In genomic region chr7:81767883-81768282, GRCh38 we compare ENCODE assay signal across 20 cellular contexts. TPM values are rescaled to one million over a fixed set of nuclear protein-coding genes. Genes with fewer than 3 reads are reported as not detected.
DNase-seq lines count a peak whose midpoint lies in the region; TF ChIP-seq lines count a peak whose summit lies in the region.
"Had no signal": no experiment of that assay in that cellular context is flagged by ENCODE, and none has a peak within 500 bp of the region (broad histone marks: within the 10 kb centered on the region; RNA-seq: fewer than 3 reads in every experiment).

No MANE protein-coding gene starts in this region.

- no TSS peak for BruUV-seq in MCF 10A (replicated peaks; lab: Mats Ljungman, UMichigan)

- H3K9me3 Mint-ChIP-seq in mesothelial cell of epicardium: no peaks in the 10 kb centered on the region
- H3K9me3 Mint-ChIP-seq in MCF 10A (ENCODE audit: unreplicated experiment): no peaks in the 10 kb centered on the region
- H3K9me3 Mint-ChIP-seq: type B pancreatic cell had no signal

- POLR2A ChIA-PET in AG04450 (lab: Yijun Ruan, JAX) (no interaction called here), MCF 10A (lab: Yijun Ruan, JAX) (no interaction called here)

- DNase-seq in AG04450 (ENCODE audit: low read depth, low spot score) (no peak), esophagus muscularis mucosa (ENCODE audit: extremely low spot score) (no peak), mesothelial cell of epicardium (ENCODE audit: low spot score in 2 of 2, unreplicated experiment in 2 of 2) (no peak), GM19240 (ENCODE audit: insufficient read length, low spot score) (no peak), DMS153 (lab: John Stamatoyannopoulos, UW) (no peak), HuH-7 (ENCODE audit: low spot score) (no peak), MCF 10A (ENCODE audit: unreplicated experiment) (no peak)
- DNase-seq: activated CD8-positive, alpha-beta memory T cell treated with anti-CD3 and anti-CD28 coated beads, Interleukin-2, amount 10 ng/mL, durations not matched to agents 7 days and 5 days; activated naive CD4-positive, alpha-beta T cell treated with Interleukin-2 at 50 U/mL for 16 hours; central memory CD4-positive, alpha-beta T cell; EL; H7; MM.1S; NCI-H2171; occipital lobe; stimulated activated CD4-positive, alpha-beta T cell treated with anti-CD3 and anti-CD28 coated beads, Interleukin-15, amount 100 ng/mL, for 24 hours; WERI-Rb-1 had no signal

- CTCF ChIA-PET in AG04450 (lab: Charles Lee) (interaction anchor here (5.3 kb wide), 1 partner anchor 267 kb away, joined by 49 read pairs; no protein-coding TSS in a partner anchor), MCF 10A (lab: Yijun Ruan, JAX) (interaction anchor here (0.7 kb wide), 2 partner anchors 9 to 51 kb away, joined by 3 read pairs; no protein-coding TSS in a partner anchor)

- no peaks in the 10 kb centered on the region for H4K20me1 ChIP-seq in KMS-11 (ENCODE audit: insufficient read depth)

- TF ChIP-seq POLR2A in esophagus muscularis mucosa (IDR thresholded peaks at IDR 0.05; ENCODE audit: low read depth): no peak

- no peaks in the 10 kb centered on the region for H3K27me3 Mint-ChIP-seq in mesothelial cell of epicardium (ENCODE audit: low read depth)
- peaks cover 98% of the 10 kb centered on the region for H3K27me3 Mint-ChIP-seq in MCF 10A (ENCODE audit: insufficient read depth, unreplicated experiment)
- H3K27me3 Mint-ChIP-seq: activated CD8-positive, alpha-beta memory T cell treated with anti-CD3 and anti-CD28 coated beads, Interleukin-2, amount 10 ng/mL, durations not matched to agents 7 days and 5 days had no signal

- peak overlapping the region; percentile 63 for H3K4me3 Mint-ChIP-seq in mesothelial cell of epicardium
- H3K4me3 Mint-ChIP-seq in MCF 10A (ENCODE audit: unreplicated experiment): no peak overlapping the region
- H3K4me3 Mint-ChIP-seq: activated CD8-positive, alpha-beta memory T cell treated with anti-CD3 and anti-CD28 coated beads, Interleukin-2, amount 10 ng/mL, durations not matched to agents 7 days and 5 days; type B pancreatic cell had no signal

- intact Hi-C loops in esophagus muscularis mucosa (cut with DNase I) (no loop called here), MCF 10A (cut with micrococcal nuclease) (no loop called here)

- TF ChIP-seq CTCF in AG04450 (IDR thresholded peaks at IDR 0.05; ENCODE audit: low read depth, low read length) (no peak), KMS-11 (conservative IDR thresholded peaks at IDR 0.05; ENCODE audit: low read depth, low read length) (no peak), esophagus muscularis mucosa (IDR thresholded peaks at IDR 0.05) (no peak), mesothelial cell of epicardium (IDR thresholded peaks at IDR 0.05; ENCODE audit: unreplicated experiment) (no peak), MCF 10A (IDR thresholded peaks at IDR 0.05; ENCODE audit: unreplicated experiment) (no peak)

- H3K4me2 ChIP-seq in KMS-11: no peak overlapping the region

- peak overlapping the region; percentile 3; the same call in 1 of the 2 replicates for H3K9ac ChIP-seq in KMS-11

- TF ChIP-seq EP300 in esophagus muscularis mucosa (IDR thresholded peaks at IDR 0.05): no peak

- WGBS in esophagus muscularis mucosa: 28% methylated on average over 5 of the region's 5 CpGs

- peaks cover 41% of the 10 kb centered on the region for H3K79me2 ChIP-seq in KMS-11 (ENCODE audit: insufficient read depth, low read depth)

- H3K4me3 ChIP-seq in AG04450 (ENCODE audit: low read depth, low read length) (peak overlapping the region; percentile 76), KMS-11 (IDR thresholded peaks at IDR 0.05; ENCODE audit: insufficient read depth, low read depth, low read length) (no peak overlapping the region), esophagus muscularis mucosa (peak overlapping the region; percentile 42 to 58 (median 50))
- H3K4me3 ChIP-seq: SK-N-MC had no signal

- H3K27ac ChIP-seq in AG04450 (ENCODE audit: low read depth, low read length) (no peak overlapping the region), KMS-11 (peak overlapping the region; percentile 31; the same call in 1 of the 2 replicates), esophagus muscularis mucosa (replicated peaks in 1 of 4) (peak overlapping the region; percentile 69 to 79 (median 75))
- H3K27ac ChIP-seq: SK-N-MC, WERI-Rb-1 had no signal

- H3K27me3 ChIP-seq in AG04450 (ENCODE audit: control insufficient read depth, insufficient read depth, low read length) (no peaks in the 10 kb centered on the region), KMS-11 (ENCODE audit: insufficient read depth, low read depth) (no peaks in the 10 kb centered on the region), esophagus muscularis mucosa (no peaks in the 10 kb centered on the region)

- H2AFZ ChIP-seq in KMS-11 (ENCODE audit: low read depth): no peak overlapping the region

- peaks cover 45% of the 10 kb centered on the region for H3K4me1 ChIP-seq in KMS-11 (ENCODE audit: low read depth, poor library complexity, severe bottlenecking)
- peaks cover 3 to 73% (median 53%) of the 10 kb centered on the region in 4 donors for H3K4me1 ChIP-seq in esophagus muscularis mucosa

- H3K36me3 ChIP-seq in KMS-11 (ENCODE audit: insufficient read depth) (peaks cover 2% of the 10 kb centered on the region; the same call in 1 of the 2 replicates), esophagus muscularis mucosa (no peaks in the 10 kb centered on the region)
- H3K36me3 ChIP-seq: WERI-Rb-1 had no signal

- H3K36me3 Mint-ChIP-seq in mesothelial cell of epicardium: no peaks in the 10 kb centered on the region
- no peaks in the 10 kb centered on the region for H3K36me3 Mint-ChIP-seq in MCF 10A (ENCODE audit: insufficient read depth, unreplicated experiment)
- H3K36me3 Mint-ChIP-seq: activated CD8-positive, alpha-beta memory T cell treated with anti-CD3 and anti-CD28 coated beads, Interleukin-2, amount 10 ng/mL, durations not matched to agents 7 days and 5 days; type B pancreatic cell had no signal

- peaks cover 60% of the 10 kb centered on the region for H3K4me1 Mint-ChIP-seq in mesothelial cell of epicardium
- H3K4me1 Mint-ChIP-seq in MCF 10A (ENCODE audit: insufficient read depth, unreplicated experiment): no peaks in the 10 kb centered on the region
- H3K4me1 Mint-ChIP-seq: activated CD8-positive, alpha-beta memory T cell treated with anti-CD3 and anti-CD28 coated beads, Interleukin-2, amount 10 ng/mL, durations not matched to agents 7 days and 5 days had no signal

- H3K9me3 ChIP-seq in AG04450 (ENCODE audit: control insufficient read depth, insufficient read depth, low read length) (no peaks in the 10 kb centered on the region), esophagus muscularis mucosa (no peaks in the 10 kb centered on the region)

- no peak overlapping the region for H3K27ac Mint-ChIP-seq in mesothelial cell of epicardium
- no peak overlapping the region for H3K27ac Mint-ChIP-seq in MCF 10A (ENCODE audit: low read depth, unreplicated experiment)
- H3K27ac Mint-ChIP-seq: activated CD8-positive, alpha-beta memory T cell treated with anti-CD3 and anti-CD28 coated beads, Interleukin-2, amount 10 ng/mL, durations not matched to agents 7 days and 5 days; type B pancreatic cell had no signal

RNA-seq across cellular contexts. Expression of gene HGF, which starts 2.0 kb away (rescaled TPM):
- 105 and 129 TPM in 2 replicates for polyA plus RNA-seq in AG04450 (2011; rRNA removed)
- polyA minus RNA-seq in AG04450 (2011; rRNA and poly(A)+ RNA removed): 112 and 157 TPM in 2 replicates
- total RNA-seq in esophagus muscularis mucosa (10 to 100 TPM in 1 of 4 donors, 1 to 10 TPM in 3; 5.0 to 13.4 (median 5.6) TPM), mesothelial cell of epicardium (14.1 to 18.8 TPM (median 15.1 TPM) in 3 replicates), MCF 10A (2022) (not detected in 2 replicates)
- total RNA-seq: activated CD8-positive, alpha-beta memory T cell treated with anti-CD3 and anti-CD28 coated beads, Interleukin-2, amount 10 ng/mL, durations not matched to agents 7 days and 5 days; H7 had no signal
